In genomic region chr2:188293601-188294482, GRCh38 we compare ENCODE assay signal across 8 cellular contexts. TPM values are rescaled to one million over a fixed set of nuclear protein-coding genes. Genes with fewer than 3 reads are reported as not detected.
A peak's percentile ranks its signal among the peaks of the same experiment; 100 is the strongest.
DNase-seq lines count a peak whose midpoint lies in the region; ATAC-seq and TF ChIP-seq lines count a peak whose summit lies in the region.

No MANE protein-coding gene starts in this region.

- H3K27ac Mint-ChIP-seq in chondrocyte (ENCODE audit: unreplicated experiment): peak overlapping the region; percentile 98
- no peak overlapping the region for H3K27ac Mint-ChIP-seq in effector memory CD8-positive, alpha-beta T cell

- H3K36me3 ChIP-seq in thoracic aorta: no peaks in the 10 kb centered on the region
- H3K36me3 ChIP-seq in effector memory CD4-positive, alpha-beta T cell (ENCODE audit: control insufficient read depth, insufficient read depth, low read length): no peaks in the 10 kb centered on the region

- H3K36me3 Mint-ChIP-seq in chondrocyte (ENCODE audit: low read depth): no peaks in the 10 kb centered on the region
- H3K36me3 Mint-ChIP-seq in effector memory CD8-positive, alpha-beta T cell (ENCODE audit: insufficient read depth): no peaks in the 10 kb centered on the region

- peaks cover 42% of the 10 kb centered on the region for H3K4me1 Mint-ChIP-seq in chondrocyte (ENCODE audit: low read depth)
- no peaks in the 10 kb centered on the region for H3K4me1 Mint-ChIP-seq in effector memory CD8-positive, alpha-beta T cell (ENCODE audit: low read depth in 2 of 2)

- peaks cover 10 to 34% of the 10 kb centered on the region in 2 donors for H3K4me1 ChIP-seq in thoracic aorta (ENCODE audit: control insufficient read depth in 1 of 2, low read depth in 2 of 2)
- no peaks in the 10 kb centered on the region for H3K4me1 ChIP-seq in effector memory CD4-positive, alpha-beta T cell (ENCODE audit: control insufficient read depth, insufficient read depth, low read length, poor library complexity, severe bottlenecking)

- no peak for ATAC-seq in thoracic aorta (ENCODE audit: insufficient number of reproducible peaks, low FRiP score, low read depth)
- ATAC-seq in effector memory CD8-positive, alpha-beta T cell (replicated peaks): no peak

- H3K27ac ChIP-seq in thoracic aorta: peak overlapping the region; percentile 98 to 100
- no peak overlapping the region for H3K27ac ChIP-seq in effector memory CD4-positive, alpha-beta T cell (ENCODE audit: insufficient read depth, low read length, poor library complexity, severe bottlenecking)

- H3K9me3 Mint-ChIP-seq in chondrocyte (ENCODE audit: low read depth): no peaks in the 10 kb centered on the region
- H3K9me3 Mint-ChIP-seq in effector memory CD8-positive, alpha-beta T cell: peaks cover 1 to 3% of the 10 kb centered on the region in 2 donors

- no peaks in the 10 kb centered on the region for H3K27me3 ChIP-seq in thoracic aorta (replicated peaks; ENCODE audit: insufficient read depth)
- H3K27me3 ChIP-seq in effector memory CD4-positive, alpha-beta T cell (replicated peaks; ENCODE audit: control insufficient read depth, insufficient read depth, low read length, poor library complexity, severe bottlenecking): peaks cover 7% of the 10 kb centered on the region

- peak overlapping the region; percentile 95 for H3K4me3 ChIP-seq in thoracic aorta
- H3K4me3 ChIP-seq in effector memory CD4-positive, alpha-beta T cell (ENCODE audit: insufficient read depth, low read depth, low read length, poor library complexity, severe bottlenecking): no peak overlapping the region

- DNase-seq in COR-L47 (lab: John Stamatoyannopoulos, UW) (peak; percentile 56), NCI-H226 (peak; percentile 71), chondrocyte (ENCODE audit: low spot score) (no peak), left kidney (ENCODE audit: low read depth, low spot score) (peak; percentile 78), thoracic aorta (ENCODE audit: low spot score) (no peak)
- DNase-seq in effector memory CD8-positive, alpha-beta T cell: no peak
- DNase-seq in stimulated activated CD8-positive, alpha-beta memory T cell treated with anti-CD3 and anti-CD28 coated beads, Interleukin-4, amount 100 ng/mL, for 48 hours: no peak
- no peak for DNase-seq in effector memory CD4-positive, alpha-beta T cell

- H3K9me3 ChIP-seq in thoracic aorta: no peaks in the 10 kb centered on the region
- H3K9me3 ChIP-seq in effector memory CD4-positive, alpha-beta T cell (ENCODE audit: control insufficient read depth, low read length): no peaks in the 10 kb centered on the region

- no peaks in the 10 kb centered on the region for H3K27me3 Mint-ChIP-seq in chondrocyte (ENCODE audit: low read depth)
- H3K27me3 Mint-ChIP-seq in effector memory CD8-positive, alpha-beta T cell: peaks cover 14 to 33% of the 10 kb centered on the region in 2 donors

- TF ChIP-seq CTCF in chondrocyte (IDR thresholded peaks at IDR 0.05) (no peak), thoracic aorta (IDR thresholded peaks at IDR 0.05) (no peak)

- peak overlapping the region; percentile 99 for H3K4me3 Mint-ChIP-seq in chondrocyte (ENCODE audit: unreplicated experiment)
- H3K4me3 Mint-ChIP-seq in effector memory CD8-positive, alpha-beta T cell: no peak overlapping the region

RNA-seq across cellular contexts. Expression of gene GULP1, which starts 2.2 kb away (rescaled TPM):
- 23.9 to 36.2 TPM (median 29.5 TPM) in 3 replicates for total RNA-seq in chondrocyte
- total RNA-seq in thoracic aorta: 10 to 100 TPM; 64.0 to 80.9 TPM

Comparison
In these comparisons a context has a peak if more than half of its experiments do, and no peak if none do; other contexts are left out.
1. DNase-seq: peak in COR-L47 (single experiment), NCI-H226 (single experiment) and left kidney (single experiment); none in chondrocyte (single experiment), thoracic aorta (single experiment), effector memory CD8-positive, alpha-beta T cell (0 of 3), stimulated activated CD8-positive, alpha-beta memory T cell treated with anti-CD3 and anti-CD28 coated beads, Interleukin-4, amount 100 ng/mL, for 48 hours (single experiment) and effector memory CD4-positive, alpha-beta T cell (0 of 3).